In the genomic region with DNA sequence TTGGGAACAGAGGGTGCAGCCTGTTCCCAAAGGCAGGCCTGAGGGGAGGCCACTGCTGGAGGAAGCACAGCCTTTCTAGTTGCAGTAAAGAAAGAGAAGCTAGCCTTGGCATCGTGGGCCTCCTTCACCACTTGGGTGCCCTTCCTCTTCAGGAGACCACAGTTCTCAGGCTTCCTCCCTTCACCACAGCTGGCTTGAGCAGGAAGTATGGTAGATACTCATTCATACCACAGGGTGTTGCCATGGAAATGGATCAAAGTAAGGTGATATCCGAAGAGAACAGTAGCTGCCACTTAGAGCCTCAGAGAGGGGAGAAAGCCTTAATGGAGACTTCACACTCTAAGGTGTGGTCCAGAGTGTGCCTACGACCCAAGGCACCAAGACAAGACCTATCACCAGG, we compare ENCODE assay signal across 7 cellular contexts.
DNase-seq lines count a peak whose midpoint lies in the region; ATAC-seq, FAIRE-seq and TF ChIP-seq lines count a peak whose summit lies in the region.

No MANE protein-coding gene starts in this region.

- no peak overlapping the region for H3K23ac ChIP-seq in H1 (ENCODE audit: insufficient read length)

- POLR2A ChIA-PET in H1 (lab: Charles Lee; ENCODE audit: partially characterized antibody), result no interaction called here

- H3K79me2 ChIP-seq in H1 (ENCODE audit: control insufficient read depth in 1 of 2, insufficient read depth in 2 of 2, low read length in 2 of 2), result no peaks in the 10 kb centered on the region

- no peak overlapping the region for H3K56ac ChIP-seq in H1 (replicated peaks; ENCODE audit: insufficient read length, low read depth, low read length)

- no peak overlapping the region for H2BK120ac ChIP-seq in H1 (replicated peaks; ENCODE audit: low read depth, low read length)

- H3K79me1 ChIP-seq in H1 (ENCODE audit: low read depth, low read length), result no peaks in the 10 kb centered on the region

- no peak overlapping the region for H3K4me3 ChIP-seq in H1 (ENCODE audit: extremely low read depth in 1 of 4, insufficient read depth in 2 of 4, low read depth in 3 of 4, low read length in 4 of 4)

- 0 out of 2 replicates have a peak overlapping the region, but pooled peaks have one; percentile 11 for H2BK20ac ChIP-seq in H1 (ENCODE audit: low read length)

- ATAC-seq in GM19351 (IDR thresholded peaks at IDR 0.05; ENCODE audit: unreplicated experiment), result peak; percentile 47
- ATAC-seq in HG03095 (IDR thresholded peaks at IDR 0.05; ENCODE audit: unreplicated experiment), result peak; percentile 39

- no peaks in the 10 kb centered on the region for H3K27me3 ChIP-seq in H1 (replicated peaks in 1 of 4; ENCODE audit: control insufficient read depth in 3 of 4, extremely low read depth in 1 of 4, insufficient read depth in 3 of 4, low read length in 3 of 4)

- CTCF ChIA-PET in H1 (lab: Charles Lee; ENCODE audit: partially characterized antibody), result interaction anchor here (3.5 kb wide), 1 partner anchor 14 kb away, joined by 14 read pairs; no protein-coding TSS in a partner anchor

- no peak overlapping the region for H4K8ac ChIP-seq in H1 (ENCODE audit: extremely low read depth, insufficient read depth, low read length)

- H3K9ac ChIP-seq in H1 (replicated peaks in 1 of 4; ENCODE audit: extremely low read depth in 1 of 4, low read depth in 3 of 4, low read length in 3 of 4), result no peak overlapping the region

- no peak overlapping the region for H3K4me2 ChIP-seq in H1 (ENCODE audit: insufficient read depth in 1 of 2, low read depth in 2 of 2, low read length in 2 of 2)

- H3K9me3 ChIP-seq in H1 (ENCODE audit: insufficient read depth in 2 of 2, low read depth in 1 of 2, low read length in 1 of 2), result 0 out of 4 replicates have a peak, but pooled peaks cover 0 to 4% of the 10 kb centered on the region in 2 experiments

- no peaks in the 10 kb centered on the region for H3K23me2 ChIP-seq in H1 (ENCODE audit: low read depth, low read length)

- no peak overlapping the region for H2AK5ac ChIP-seq in H1 (ENCODE audit: low read depth, low read length)

- no peak overlapping the region; the same call in 1 of the 2 replicates for H2BK15ac ChIP-seq in H1 (ENCODE audit: low read length)

- TF ChIP-seq CTCF in H1 (IDR thresholded peaks at IDR 0.05; ENCODE audit: control extremely low read depth in 1 of 3, insufficient read depth in 1 of 3, low read depth in 1 of 3, low read length in 3 of 3), result no peak

- H3K36me3 ChIP-seq in H1 (ENCODE audit: control insufficient read depth in 2 of 4, insufficient read depth in 4 of 4, low read length in 3 of 4), result no peaks in the 10 kb centered on the region

- H4K20me1 ChIP-seq in H1 (replicated peaks in 1 of 2; ENCODE audit: control insufficient read depth in 1 of 2, insufficient read depth in 2 of 2, low read length in 2 of 2), result no peaks in the 10 kb centered on the region

- no peak overlapping the region for H2AFZ ChIP-seq in H1 (ENCODE audit: low read length)

- H3K4me1 ChIP-seq in H1 (replicated peaks in 1 of 4; ENCODE audit: control insufficient read depth in 3 of 4, insufficient read depth in 4 of 4, low read length in 3 of 4), result peaks cover 0 to 2% (median under 1%) of the 10 kb centered on the region in 4 experiments; a peak in 3 of 7 replicates

- no peak overlapping the region for H4K91ac ChIP-seq in H1 (replicated peaks; ENCODE audit: insufficient read length, low read length)

- peak overlapping the region; percentile 6; the same call in 1 of the 2 replicates for H2BK5ac ChIP-seq in H1 (ENCODE audit: low read depth, low read length)

- no peak overlapping the region for H3K4ac ChIP-seq in H1 (replicated peaks; ENCODE audit: insufficient read length, low read depth, low read length)

- DNase-seq in T-helper 1 cell (peak; percentile 22 to 94 (median 58)), H1 (ENCODE audit: low read depth in 1 of 2, low spot score in 2 of 2) (no peak), HT-29 (ENCODE audit: low spot score) (no peak), DMS79 treated with DMSO at 0.1 percent for 48 hours (lab: John Stamatoyannopoulos, UW) (no peak), NCI-H2227 (lab: John Stamatoyannopoulos, UW; ENCODE audit: unreplicated experiment) (no peak)

- no peak overlapping the region for H3K14ac ChIP-seq in H1 (ENCODE audit: insufficient read length)

- TF ChIP-seq POLR2A in H1 (IDR thresholded peaks at IDR 0.05; ENCODE audit: control extremely low read depth in 1 of 2, low read depth in 2 of 2, low read length in 2 of 2), result no peak

- H3K18ac ChIP-seq in H1 (ENCODE audit: extremely low read depth, low read length), result no peak overlapping the region

- H4K5ac ChIP-seq in H1 (ENCODE audit: insufficient read length, low read depth, low read length), result no peak overlapping the region

- no peak overlapping the region for H3K27ac ChIP-seq in H1 (ENCODE audit: low read depth, low read length)

- WGBS in H1 (ENCODE audit: extremely low coverage in 1 of 2, insufficient coverage in 1 of 2, insufficient read length in 1 of 2, insufficient replicate concordance in 2 of 2, low coverage in 1 of 2, low lambda C conversion rate in 2 of 2, missing lambda C conversion rate in 1 of 2), 2 experiments, result 90% methylated on average over 3 of the region's 3 CpGs; no CpG with 5 or more reads in 1 of the 2 experiments

- no peak for FAIRE-seq in H1 (lab: Jason Lieb, UNC)

- no peak overlapping the region for H2BK12ac ChIP-seq in H1 (ENCODE audit: low read depth, low read length)

- TF ChIP-seq RAD21 in H1 (IDR thresholded peaks at IDR 0.05 in 1 of 2, conservative IDR thresholded peaks at IDR 0.05 in 1 of 2; ENCODE audit: low read depth in 2 of 2, low read length in 2 of 2), result no peak

- no peak for TF ChIP-seq EP300 in H1 (IDR thresholded peaks at IDR 0.05; ENCODE audit: borderline replicate concordance in 1 of 2, low read depth in 2 of 2, low read length in 2 of 2)

TF ChIP-seq in H1, 55 proteins besides CTCF, POLR2A, EP300 and RAD21:
- TF ChIP-seq, protein P1, sequence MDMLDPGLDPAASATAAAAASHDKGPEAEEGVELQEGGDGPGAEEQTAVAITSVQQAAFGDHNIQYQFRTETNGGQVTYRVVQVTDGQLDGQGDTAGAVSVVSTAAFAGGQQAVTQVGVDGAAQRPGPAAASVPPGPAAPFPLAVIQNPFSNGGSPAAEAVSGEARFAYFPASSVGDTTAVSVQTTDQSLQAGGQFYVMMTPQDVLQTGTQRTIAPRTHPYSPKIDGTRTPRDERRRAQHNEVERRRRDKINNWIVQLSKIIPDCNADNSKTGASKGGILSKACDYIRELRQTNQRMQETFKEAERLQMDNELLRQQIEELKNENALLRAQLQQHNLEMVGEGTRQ (IDR thresholded peaks at IDR 0.05; ENCODE audit: low read length), result no peak
- TF ChIP-seq SIN3A (conservative IDR thresholded peaks at IDR 0.05 in 1 of 2, IDR thresholded peaks at IDR 0.05 in 1 of 2; ENCODE audit: low read depth in 1 of 2, low read length in 2 of 2), result no peak

Comparison
In these comparisons a context has a peak if more than half of its experiments do, and no peak if none do; other contexts are left out.
1. DNase-seq: peak in T-helper 1 cell (5 of 5); none in H1 (0 of 2), HT-29 (single experiment), DMS79 treated with DMSO at 0.1 percent for 48 hours (single experiment) and NCI-H2227 (single experiment).